ENCODE assay signal across 1 cellular context in the genomic region with DNA sequence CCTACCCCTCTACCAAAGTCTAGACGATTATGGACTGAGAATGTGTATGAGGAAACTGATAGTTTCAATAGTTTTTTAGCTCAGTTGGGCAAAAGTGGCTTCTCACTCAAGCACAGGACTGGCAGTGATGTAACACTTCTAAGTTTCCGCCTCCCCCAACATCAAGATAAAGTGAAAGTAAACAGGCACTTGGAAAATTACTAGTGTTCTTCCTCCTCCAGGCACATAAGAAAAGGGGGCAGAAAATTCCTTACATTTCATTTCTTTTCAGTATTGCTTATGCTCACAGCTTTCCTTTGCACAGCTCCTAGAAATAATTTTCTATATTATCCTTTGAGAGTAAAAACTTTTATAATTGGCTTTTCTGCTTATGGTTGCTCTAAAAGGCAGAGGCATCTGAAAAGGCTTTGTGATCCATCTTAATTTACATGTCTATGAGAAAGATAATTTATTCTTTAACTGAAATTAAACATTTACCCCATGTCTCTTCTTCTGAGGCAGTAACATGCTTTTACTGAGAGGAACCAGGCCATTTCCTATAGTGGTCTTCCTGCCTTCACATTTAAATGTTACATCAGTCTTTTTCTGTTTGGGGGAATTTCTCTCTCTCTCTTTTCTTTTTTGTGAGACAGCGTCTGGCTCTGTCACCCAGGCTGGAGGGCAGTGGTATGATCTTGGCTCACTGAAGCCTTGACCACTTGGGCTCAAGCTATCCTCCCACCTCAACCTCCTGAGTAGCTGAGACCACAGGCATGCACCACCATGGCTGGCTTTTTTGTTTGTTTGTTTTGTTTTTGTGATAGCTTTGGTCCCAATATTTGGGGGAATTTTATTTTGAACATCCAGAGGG.
TF ChIP-seq lines count a peak whose summit lies in the region.

No MANE protein-coding gene starts in this region.

TF ChIP-seq in K562, 482 proteins besides CTCF, POLR2A, EP300 and RAD21 (continued from another document and continues in another):
- TF ChIP-seq, protein P1, sequence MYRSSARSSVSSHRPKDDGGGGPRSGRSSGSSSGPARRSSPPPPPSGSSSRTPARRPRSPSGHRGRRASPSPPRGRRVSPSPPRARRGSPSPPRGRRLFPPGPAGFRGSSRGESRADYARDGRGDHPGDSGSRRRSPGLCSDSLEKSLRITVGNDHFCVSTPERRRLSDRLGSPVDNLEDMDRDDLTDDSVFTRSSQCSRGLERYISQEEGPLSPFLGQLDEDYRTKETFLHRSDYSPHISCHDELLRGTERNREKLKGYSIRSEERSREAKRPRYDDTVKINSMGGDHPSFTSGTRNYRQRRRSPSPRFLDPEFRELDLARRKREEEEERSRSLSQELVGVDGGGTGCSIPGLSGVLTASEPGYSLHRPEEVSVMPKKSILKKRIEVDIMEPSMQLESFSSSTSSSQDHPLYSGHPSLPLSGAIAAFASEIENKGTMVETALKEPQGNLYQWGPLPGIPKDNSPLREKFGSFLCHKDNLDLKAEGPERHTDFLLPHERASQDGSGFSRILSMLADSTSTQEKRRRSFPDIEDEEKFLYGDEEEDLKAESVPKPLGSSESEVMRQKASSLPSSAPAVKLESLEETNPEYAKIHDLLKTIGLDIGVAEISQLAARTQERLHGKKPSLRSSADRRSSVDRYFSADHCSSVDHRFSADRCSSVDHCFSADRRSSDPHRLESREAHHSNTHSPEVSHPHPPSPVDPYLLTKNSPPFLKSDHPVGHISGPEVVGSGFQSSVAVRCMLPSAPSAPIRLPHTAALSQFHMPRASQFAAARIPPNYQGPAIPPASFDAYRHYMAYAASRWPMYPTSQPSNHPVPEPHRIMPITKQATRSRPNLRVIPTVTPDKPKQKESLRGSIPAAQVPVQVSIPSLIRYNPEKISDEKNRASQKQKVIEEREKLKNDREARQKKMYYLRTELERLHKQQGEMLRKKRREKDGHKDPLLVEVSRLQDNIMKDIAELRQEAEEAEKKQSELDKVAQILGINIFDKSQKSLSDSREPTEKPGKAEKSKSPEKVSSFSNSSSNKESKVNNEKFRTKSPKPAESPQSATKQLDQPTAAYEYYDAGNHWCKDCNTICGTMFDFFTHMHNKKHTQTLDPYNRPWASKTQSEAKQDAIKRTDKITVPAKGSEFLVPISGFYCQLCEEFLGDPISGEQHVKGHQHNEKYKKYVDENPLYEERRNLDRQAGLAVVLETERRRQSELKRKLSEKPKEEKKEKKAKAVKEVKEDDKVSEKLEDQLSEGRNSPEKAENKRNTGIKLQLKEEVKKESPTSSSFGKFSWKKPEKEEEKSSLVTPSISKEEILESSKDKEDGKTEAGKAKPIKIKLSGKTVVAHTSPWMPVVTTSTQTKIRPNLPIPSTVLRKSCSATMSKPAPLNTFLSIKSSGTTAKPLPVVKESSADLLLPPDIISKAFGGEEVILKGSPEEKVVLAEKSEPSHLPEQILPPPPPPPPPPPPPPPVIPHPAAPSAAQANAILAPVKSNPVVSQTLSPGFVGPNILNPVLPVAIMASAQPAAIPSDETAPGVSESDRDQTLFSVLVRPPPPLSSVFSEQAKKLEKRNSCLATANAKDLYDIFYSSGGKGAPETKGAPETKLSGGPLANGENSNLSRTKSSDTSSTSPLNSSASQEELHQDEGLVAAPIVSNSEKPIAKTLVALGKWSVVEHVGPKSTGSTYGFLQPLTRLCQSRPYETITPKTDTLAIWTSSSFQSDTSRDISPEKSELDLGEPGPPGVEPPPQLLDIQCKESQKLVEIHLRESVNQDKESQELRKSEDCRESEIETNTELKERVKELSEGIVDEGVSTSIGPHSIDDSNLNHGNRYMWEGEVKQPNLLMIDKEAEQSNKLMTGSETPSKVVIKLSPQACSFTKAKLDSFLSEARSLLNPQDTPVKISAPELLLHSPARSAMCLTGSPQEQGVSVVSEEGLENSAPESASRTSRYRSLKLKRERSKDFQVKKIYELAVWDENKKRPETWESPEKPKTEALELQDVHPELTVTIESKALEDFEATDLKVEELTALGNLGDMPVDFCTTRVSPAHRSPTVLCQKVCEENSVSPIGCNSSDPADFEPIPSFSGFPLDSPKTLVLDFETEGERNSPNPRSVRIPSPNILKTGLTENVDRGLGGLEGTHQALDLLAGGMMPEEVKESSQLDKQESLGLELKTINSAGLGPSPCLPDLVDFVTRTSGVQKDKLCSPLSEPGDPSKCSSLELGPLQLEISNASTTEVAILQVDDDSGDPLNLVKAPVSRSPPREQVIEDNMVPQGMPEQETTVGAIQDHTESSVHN (IDR thresholded peaks at IDR 0.05; ENCODE audit: borderline replicate concordance in 1 of 2, low read depth in 1 of 2), result peak; percentile 41 to 76; a peak in 3 of 4 replicates
- TF ChIP-seq HDGF (IDR thresholded peaks at IDR 0.05) (no peak), ADNP (tag; IDR thresholded peaks at IDR 0.05) (no peak), POLR2G (IDR thresholded peaks at IDR 0.05; ENCODE audit: low read depth, low read length) (peak; percentile 42; the same call in 1 of the 2 replicates), ZNF780A (CRISPR knock-in tag; IDR thresholded peaks at IDR 0.05) (no peak), OTX1 (CRISPR knock-in tag; IDR thresholded peaks at IDR 0.05) (no peak), CC2D1A (IDR thresholded peaks at IDR 0.05) (no peak), HNRNPK (IDR thresholded peaks at IDR 0.05; ENCODE audit: low read depth, low read length, poor library complexity, severe bottlenecking) (no peak), GTF2E2 (tag; IDR thresholded peaks at IDR 0.05) (peak; percentile 50; the same call in 1 of the 2 replicates), SRF (CRISPR knock-in tag; IDR thresholded peaks at IDR 0.05) (0 out of 4 replicates have a peak, but pooled peaks of 1 of the 2 experiments have one; percentile 39), PCBP2 (IDR thresholded peaks at IDR 0.05; ENCODE audit: low read depth, low read length, poor library complexity, severe bottlenecking) (no peak), ZBED1 (IDR thresholded peaks at IDR 0.05) (no peak), ZC3H11A (IDR thresholded peaks at IDR 0.05; ENCODE audit: low read depth, low read length) (no peak), MCM7 (IDR thresholded peaks at IDR 0.05) (no peak), SREBF1 (IDR thresholded peaks at IDR 0.05; ENCODE audit: borderline replicate concordance, low read depth, low read length) (no peak), ZSCAN32 (CRISPR knock-in tag; IDR thresholded peaks at IDR 0.05) (no peak), BDP1 (IDR thresholded peaks at IDR 0.05; ENCODE audit: insufficient read depth, insufficient read length) (no peak), GTF2A2 (tag; IDR thresholded peaks at IDR 0.05) (0 out of 2 replicates have a peak, but pooled peaks have one; percentile 21), TRIM24 (IDR thresholded peaks at IDR 0.05) (peak; percentile 12 to 76; a peak in 3 of 4 replicates), THRAP3 (IDR thresholded peaks at IDR 0.05; ENCODE audit: borderline replicate concordance) (no peak), CSDE1 (IDR thresholded peaks at IDR 0.05) (no peak), ATF1 (CRISPR knock-in tag; IDR thresholded peaks at IDR 0.05) (no peak), ATF1 (tag; IDR thresholded peaks at IDR 0.05) (peak; percentile 72), ZEB2 (IDR thresholded peaks at IDR 0.05) (0 out of 2 replicates have a peak, but pooled peaks have one; percentile 27), SMAD2 (IDR thresholded peaks at IDR 0.05; ENCODE audit: low read depth, low read length) (no peak), ESRRA (IDR thresholded peaks at IDR 0.05; ENCODE audit: borderline replicate concordance, low read depth) (no peak), ZNF263 (CRISPR knock-in tag; IDR thresholded peaks at IDR 0.05; ENCODE audit: borderline replicate concordance) (no peak), ASH1L (IDR thresholded peaks at IDR 0.05; ENCODE audit: borderline replicate concordance, low read depth, partially characterized antibody) (no peak), HNRNPLL (IDR thresholded peaks at IDR 0.05; ENCODE audit: low read depth, low read length, poor library complexity, severe bottlenecking) (no peak), ZNF253 (CRISPR knock-in tag; conservative IDR thresholded peaks at IDR 0.05) (no peak), RNF2 (IDR thresholded peaks at IDR 0.05) (peak; percentile 33; the same call in 1 of the 2 replicates)
- TF ChIP-seq, protein P2, sequence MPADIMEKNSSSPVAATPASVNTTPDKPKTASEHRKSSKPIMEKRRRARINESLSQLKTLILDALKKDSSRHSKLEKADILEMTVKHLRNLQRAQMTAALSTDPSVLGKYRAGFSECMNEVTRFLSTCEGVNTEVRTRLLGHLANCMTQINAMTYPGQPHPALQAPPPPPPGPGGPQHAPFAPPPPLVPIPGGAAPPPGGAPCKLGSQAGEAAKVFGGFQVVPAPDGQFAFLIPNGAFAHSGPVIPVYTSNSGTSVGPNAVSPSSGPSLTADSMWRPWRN (IDR thresholded peaks at IDR 0.05; ENCODE audit: low read depth), result peak; percentile 42; the same call in 1 of the 2 replicates
- TF ChIP-seq, protein P3, sequence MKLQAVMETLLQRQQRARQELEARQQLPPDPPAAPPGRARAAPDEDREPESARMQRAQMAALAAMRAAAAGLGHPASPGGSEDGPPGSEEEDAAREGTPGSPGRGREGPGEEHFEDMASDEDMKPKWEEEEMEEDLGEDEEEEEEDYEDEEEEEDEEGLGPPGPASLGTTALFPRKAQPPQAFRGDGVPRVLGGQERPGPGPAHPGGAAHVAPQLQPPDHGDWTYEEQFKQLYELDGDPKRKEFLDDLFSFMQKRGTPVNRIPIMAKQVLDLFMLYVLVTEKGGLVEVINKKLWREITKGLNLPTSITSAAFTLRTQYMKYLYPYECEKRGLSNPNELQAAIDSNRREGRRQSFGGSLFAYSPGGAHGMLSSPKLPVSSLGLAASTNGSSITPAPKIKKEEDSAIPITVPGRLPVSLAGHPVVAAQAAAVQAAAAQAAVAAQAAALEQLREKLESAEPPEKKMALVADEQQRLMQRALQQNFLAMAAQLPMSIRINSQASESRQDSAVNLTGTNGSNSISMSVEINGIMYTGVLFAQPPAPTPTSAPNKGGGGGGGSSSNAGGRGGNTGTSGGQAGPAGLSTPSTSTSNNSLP (IDR thresholded peaks at IDR 0.05; ENCODE audit: borderline replicate concordance, low read depth, low read length), result 0 out of 2 replicates have a peak, but pooled peaks have one; percentile 44
- TF ChIP-seq, protein P4, sequence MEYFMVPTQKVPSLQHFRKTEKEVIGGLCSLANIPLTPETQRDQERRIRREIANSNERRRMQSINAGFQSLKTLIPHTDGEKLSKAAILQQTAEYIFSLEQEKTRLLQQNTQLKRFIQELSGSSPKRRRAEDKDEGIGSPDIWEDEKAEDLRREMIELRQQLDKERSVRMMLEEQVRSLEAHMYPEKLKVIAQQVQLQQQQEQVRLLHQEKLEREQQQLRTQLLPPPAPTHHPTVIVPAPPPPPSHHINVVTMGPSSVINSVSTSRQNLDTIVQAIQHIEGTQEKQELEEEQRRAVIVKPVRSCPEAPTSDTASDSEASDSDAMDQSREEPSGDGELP (CRISPR knock-in tag; IDR thresholded peaks at IDR 0.05; ENCODE audit: borderline replicate concordance), result no peak
- TF ChIP-seq, protein P5, sequence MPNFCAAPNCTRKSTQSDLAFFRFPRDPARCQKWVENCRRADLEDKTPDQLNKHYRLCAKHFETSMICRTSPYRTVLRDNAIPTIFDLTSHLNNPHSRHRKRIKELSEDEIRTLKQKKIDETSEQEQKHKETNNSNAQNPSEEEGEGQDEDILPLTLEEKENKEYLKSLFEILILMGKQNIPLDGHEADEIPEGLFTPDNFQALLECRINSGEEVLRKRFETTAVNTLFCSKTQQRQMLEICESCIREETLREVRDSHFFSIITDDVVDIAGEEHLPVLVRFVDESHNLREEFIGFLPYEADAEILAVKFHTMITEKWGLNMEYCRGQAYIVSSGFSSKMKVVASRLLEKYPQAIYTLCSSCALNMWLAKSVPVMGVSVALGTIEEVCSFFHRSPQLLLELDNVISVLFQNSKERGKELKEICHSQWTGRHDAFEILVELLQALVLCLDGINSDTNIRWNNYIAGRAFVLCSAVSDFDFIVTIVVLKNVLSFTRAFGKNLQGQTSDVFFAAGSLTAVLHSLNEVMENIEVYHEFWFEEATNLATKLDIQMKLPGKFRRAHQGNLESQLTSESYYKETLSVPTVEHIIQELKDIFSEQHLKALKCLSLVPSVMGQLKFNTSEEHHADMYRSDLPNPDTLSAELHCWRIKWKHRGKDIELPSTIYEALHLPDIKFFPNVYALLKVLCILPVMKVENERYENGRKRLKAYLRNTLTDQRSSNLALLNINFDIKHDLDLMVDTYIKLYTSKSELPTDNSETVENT (CRISPR knock-in tag; IDR thresholded peaks at IDR 0.05), result no peak
- TF ChIP-seq, protein P6, sequence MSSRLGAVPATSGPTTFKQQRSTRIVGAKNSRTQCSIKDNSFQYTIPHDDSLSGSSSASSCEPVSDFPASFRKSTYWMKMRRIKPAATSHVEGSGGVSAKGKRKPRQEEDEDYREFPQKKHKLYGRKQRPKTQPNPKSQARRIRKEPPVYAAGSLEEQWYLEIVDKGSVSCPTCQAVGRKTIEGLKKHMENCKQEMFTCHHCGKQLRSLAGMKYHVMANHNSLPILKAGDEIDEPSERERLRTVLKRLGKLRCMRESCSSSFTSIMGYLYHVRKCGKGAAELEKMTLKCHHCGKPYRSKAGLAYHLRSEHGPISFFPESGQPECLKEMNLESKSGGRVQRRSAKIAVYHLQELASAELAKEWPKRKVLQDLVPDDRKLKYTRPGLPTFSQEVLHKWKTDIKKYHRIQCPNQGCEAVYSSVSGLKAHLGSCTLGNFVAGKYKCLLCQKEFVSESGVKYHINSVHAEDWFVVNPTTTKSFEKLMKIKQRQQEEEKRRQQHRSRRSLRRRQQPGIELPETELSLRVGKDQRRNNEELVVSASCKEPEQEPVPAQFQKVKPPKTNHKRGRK (tag; IDR thresholded peaks at IDR 0.05), result no peak
- TF ChIP-seq, protein P7, sequence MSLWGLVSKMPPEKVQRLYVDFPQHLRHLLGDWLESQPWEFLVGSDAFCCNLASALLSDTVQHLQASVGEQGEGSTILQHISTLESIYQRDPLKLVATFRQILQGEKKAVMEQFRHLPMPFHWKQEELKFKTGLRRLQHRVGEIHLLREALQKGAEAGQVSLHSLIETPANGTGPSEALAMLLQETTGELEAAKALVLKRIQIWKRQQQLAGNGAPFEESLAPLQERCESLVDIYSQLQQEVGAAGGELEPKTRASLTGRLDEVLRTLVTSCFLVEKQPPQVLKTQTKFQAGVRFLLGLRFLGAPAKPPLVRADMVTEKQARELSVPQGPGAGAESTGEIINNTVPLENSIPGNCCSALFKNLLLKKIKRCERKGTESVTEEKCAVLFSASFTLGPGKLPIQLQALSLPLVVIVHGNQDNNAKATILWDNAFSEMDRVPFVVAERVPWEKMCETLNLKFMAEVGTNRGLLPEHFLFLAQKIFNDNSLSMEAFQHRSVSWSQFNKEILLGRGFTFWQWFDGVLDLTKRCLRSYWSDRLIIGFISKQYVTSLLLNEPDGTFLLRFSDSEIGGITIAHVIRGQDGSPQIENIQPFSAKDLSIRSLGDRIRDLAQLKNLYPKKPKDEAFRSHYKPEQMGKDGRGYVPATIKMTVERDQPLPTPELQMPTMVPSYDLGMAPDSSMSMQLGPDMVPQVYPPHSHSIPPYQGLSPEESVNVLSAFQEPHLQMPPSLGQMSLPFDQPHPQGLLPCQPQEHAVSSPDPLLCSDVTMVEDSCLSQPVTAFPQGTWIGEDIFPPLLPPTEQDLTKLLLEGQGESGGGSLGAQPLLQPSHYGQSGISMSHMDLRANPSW (CRISPR knock-in tag; IDR thresholded peaks at IDR 0.05), result no peak
- TF ChIP-seq, protein P8, sequence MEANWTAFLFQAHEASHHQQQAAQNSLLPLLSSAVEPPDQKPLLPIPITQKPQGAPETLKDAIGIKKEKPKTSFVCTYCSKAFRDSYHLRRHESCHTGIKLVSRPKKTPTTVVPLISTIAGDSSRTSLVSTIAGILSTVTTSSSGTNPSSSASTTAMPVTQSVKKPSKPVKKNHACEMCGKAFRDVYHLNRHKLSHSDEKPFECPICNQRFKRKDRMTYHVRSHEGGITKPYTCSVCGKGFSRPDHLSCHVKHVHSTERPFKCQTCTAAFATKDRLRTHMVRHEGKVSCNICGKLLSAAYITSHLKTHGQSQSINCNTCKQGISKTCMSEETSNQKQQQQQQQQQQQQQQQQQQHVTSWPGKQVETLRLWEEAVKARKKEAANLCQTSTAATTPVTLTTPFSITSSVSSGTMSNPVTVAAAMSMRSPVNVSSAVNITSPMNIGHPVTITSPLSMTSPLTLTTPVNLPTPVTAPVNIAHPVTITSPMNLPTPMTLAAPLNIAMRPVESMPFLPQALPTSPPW (CRISPR knock-in tag; IDR thresholded peaks at IDR 0.05), result peak; percentile 57
